ENCODE assay signal across 1 cellular context in the genomic region with DNA sequence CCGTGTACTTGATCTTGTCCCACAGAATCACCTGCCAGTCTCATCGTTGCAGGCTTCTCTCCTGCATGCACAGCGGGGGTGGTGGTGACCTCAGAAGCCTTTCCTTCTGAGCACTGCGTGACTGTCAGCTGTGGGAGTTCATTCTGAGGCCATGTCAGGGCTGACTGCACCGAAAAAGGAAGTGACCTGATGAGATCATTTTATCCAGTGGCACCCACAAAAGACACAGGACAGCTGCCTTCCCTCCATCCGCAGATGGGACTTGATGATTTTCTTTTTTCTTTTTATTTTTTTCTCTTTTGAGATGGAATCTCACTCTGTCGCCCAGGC.
TF ChIP-seq lines count a peak whose summit lies in the region.

No MANE protein-coding gene starts in this region.

TF ChIP-seq in WTC11, 78 proteins besides CTCF, POLR2A, EP300 and RAD21 (continued from another document):
- TF ChIP-seq ERG (CRISPR knock-in tag; IDR thresholded peaks at IDR 0.05): no peak
- TF ChIP-seq PRRX2 (CRISPR knock-in tag; IDR thresholded peaks at IDR 0.05): no peak
- TF ChIP-seq MYBL2 (CRISPR knock-in tag; IDR thresholded peaks at IDR 0.05): no peak
